In genomic region chr1:161139765-161140164, GRCh38 we compare ENCODE assay signal across 2 cellular contexts.
TF ChIP-seq lines count a peak whose summit lies in the region.

No MANE protein-coding gene starts in this region.

TF ChIP-seq in SK-N-SH treated with all-trans-retinoic acid at 6 μM for 48 hours, 23 proteins besides CTCF, POLR2A, EP300 and RAD21:
- no peak for TF ChIP-seq TCF4 (CRISPR knock-in tag; IDR thresholded peaks at IDR 0.05; ENCODE audit: borderline replicate concordance)
TF ChIP-seq in SK-N-SH treated with all-trans-retinoic acid at 6 μM for 48 hours: peak in this region for 0.

TF ChIP-seq in H1, 55 proteins besides CTCF, POLR2A, EP300 and RAD21:
- TF ChIP-seq KDM5A (IDR thresholded peaks at IDR 0.05; ENCODE audit: low read length) (no peak), SP1 (IDR thresholded peaks at IDR 0.05; ENCODE audit: low read depth, low read length) (no peak), TCF12 (IDR thresholded peaks at IDR 0.05; ENCODE audit: low read depth, low read length) (no peak), SIRT6 (IDR thresholded peaks at IDR 0.05; ENCODE audit: low read length) (no peak), TAF1 (IDR thresholded peaks at IDR 0.05; ENCODE audit: low read depth, low read length) (no peak), GTF2F1 (IDR thresholded peaks at IDR 0.05; ENCODE audit: borderline replicate concordance, low read depth, low read length) (no peak), SUZ12 (IDR thresholded peaks at IDR 0.05; ENCODE audit: low read length) (no peak), E2F6 (IDR thresholded peaks at IDR 0.05) (no peak)
TF ChIP-seq in H1: peak in this region for 0.
